Comparison of ENCODE assay signal across 1 cellular context in genomic region chr1:42657981-42658879, GRCh38.
TF ChIP-seq lines count a peak whose summit lies in the region.

PPIH (plus strand) TSS chr1:42658423; CDS start chr1:42658447, 24 bp downstream.

TF ChIP-seq in HepG2, 621 proteins besides CTCF, POLR2A, EP300 and RAD21 (continued from another document and continues in another):
- TF ChIP-seq, protein P1, sequence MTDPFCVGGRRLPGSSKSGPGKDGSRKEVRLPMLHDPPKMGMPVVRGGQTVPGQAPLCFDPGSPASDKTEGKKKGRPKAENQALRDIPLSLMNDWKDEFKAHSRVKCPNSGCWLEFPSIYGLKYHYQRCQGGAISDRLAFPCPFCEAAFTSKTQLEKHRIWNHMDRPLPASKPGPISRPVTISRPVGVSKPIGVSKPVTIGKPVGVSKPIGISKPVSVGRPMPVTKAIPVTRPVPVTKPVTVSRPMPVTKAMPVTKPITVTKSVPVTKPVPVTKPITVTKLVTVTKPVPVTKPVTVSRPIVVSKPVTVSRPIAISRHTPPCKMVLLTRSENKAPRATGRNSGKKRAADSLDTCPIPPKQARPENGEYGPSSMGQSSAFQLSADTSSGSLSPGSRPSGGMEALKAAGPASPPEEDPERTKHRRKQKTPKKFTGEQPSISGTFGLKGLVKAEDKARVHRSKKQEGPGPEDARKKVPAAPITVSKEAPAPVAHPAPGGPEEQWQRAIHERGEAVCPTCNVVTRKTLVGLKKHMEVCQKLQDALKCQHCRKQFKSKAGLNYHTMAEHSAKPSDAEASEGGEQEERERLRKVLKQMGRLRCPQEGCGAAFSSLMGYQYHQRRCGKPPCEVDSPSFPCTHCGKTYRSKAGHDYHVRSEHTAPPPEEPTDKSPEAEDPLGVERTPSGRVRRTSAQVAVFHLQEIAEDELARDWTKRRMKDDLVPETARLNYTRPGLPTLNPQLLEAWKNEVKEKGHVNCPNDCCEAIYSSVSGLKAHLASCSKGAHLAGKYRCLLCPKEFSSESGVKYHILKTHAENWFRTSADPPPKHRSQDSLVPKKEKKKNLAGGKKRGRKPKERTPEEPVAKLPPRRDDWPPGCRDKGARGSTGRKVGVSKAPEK (CRISPR knock-in tag; IDR thresholded peaks at IDR 0.05; ENCODE audit: borderline replicate concordance): no peak
- TF ChIP-seq KDM5B (CRISPR knock-in tag; IDR thresholded peaks at IDR 0.05; ENCODE audit: borderline replicate concordance) (peak; percentile 66; the same call in 1 of the 2 replicates), ELF4 (CRISPR knock-in tag; IDR thresholded peaks at IDR 0.05; ENCODE audit: borderline replicate concordance) (no peak), ATF1 (CRISPR knock-in tag; IDR thresholded peaks at IDR 0.05) (peak; percentile 52; the same call in 1 of the 2 replicates), TFDP1 (CRISPR knock-in tag; IDR thresholded peaks at IDR 0.05; ENCODE audit: borderline replicate concordance) (peak; percentile 95), MAFG (CRISPR knock-in tag; IDR thresholded peaks at IDR 0.05) (no peak), ZFP90 (CRISPR knock-in tag; IDR thresholded peaks at IDR 0.05; ENCODE audit: borderline replicate concordance) (no peak), ZNF235 (CRISPR knock-in tag; IDR thresholded peaks at IDR 0.05; ENCODE audit: borderline replicate concordance) (no peak), DMTF1 (CRISPR knock-in tag; IDR thresholded peaks at IDR 0.05) (no peak), GABPB1 (CRISPR knock-in tag; IDR thresholded peaks at IDR 0.05) (peak; percentile 100), ZNF263 (CRISPR knock-in tag; IDR thresholded peaks at IDR 0.05) (0 out of 2 replicates have a peak, but pooled peaks have one; percentile 48), ZNF678 (CRISPR knock-in tag; IDR thresholded peaks at IDR 0.05) (no peak), PTBP1 (IDR thresholded peaks at IDR 0.05; ENCODE audit: low read depth, low read length, poor library complexity, severe bottlenecking) (no peak), NR2F1 (CRISPR knock-in tag; IDR thresholded peaks at IDR 0.05) (peak in 1 of 2 experiments; percentile 62; a peak in 2 of 4 replicates), TEAD3 (CRISPR knock-in tag; optimal IDR thresholded peaks at IDR 0.05; ENCODE audit: borderline replicate concordance) (peak; percentile 47), MLLT10 (CRISPR knock-in tag; IDR thresholded peaks at IDR 0.05) (no peak), ZNF337 (CRISPR knock-in tag; IDR thresholded peaks at IDR 0.05; ENCODE audit: borderline replicate concordance, low read depth) (peak; percentile 61; the same call in 1 of the 2 replicates), ZSCAN30 (CRISPR knock-in tag; IDR thresholded peaks at IDR 0.05) (0 out of 2 replicates have a peak, but pooled peaks have one; percentile 35), GTF3A (CRISPR knock-in tag; conservative IDR thresholded peaks at IDR 0.05) (no peak), ZSCAN9 (CRISPR knock-in tag; IDR thresholded peaks at IDR 0.05; ENCODE audit: borderline replicate concordance) (peak; percentile 59; the same call in 1 of the 2 replicates), ZNF432 (CRISPR knock-in tag; IDR thresholded peaks at IDR 0.05; ENCODE audit: borderline replicate concordance) (no peak), IRF2 (CRISPR knock-in tag; IDR thresholded peaks at IDR 0.05) (peak; percentile 81), GATA4 (IDR thresholded peaks at IDR 0.05; ENCODE audit: borderline replicate concordance, low read depth) (peak; percentile 72; the same call in 1 of the 2 replicates), ZNF484 (CRISPR knock-in tag; IDR thresholded peaks at IDR 0.05; ENCODE audit: borderline replicate concordance, low read depth) (no peak), ZNF441 (CRISPR knock-in tag; IDR thresholded peaks at IDR 0.05; ENCODE audit: borderline replicate concordance) (peak; percentile 78; the same call in 1 of the 2 replicates), CAMTA2 (CRISPR knock-in tag; IDR thresholded peaks at IDR 0.05; ENCODE audit: borderline replicate concordance) (peak; percentile 49; the same call in 1 of the 2 replicates), TFAP4 (IDR thresholded peaks at IDR 0.05; ENCODE audit: borderline replicate concordance, low read depth) (peak; percentile 49; the same call in 1 of the 2 replicates), SALL2 (CRISPR knock-in tag; IDR thresholded peaks at IDR 0.05) (no peak), SAFB2 (CRISPR knock-in tag; IDR thresholded peaks at IDR 0.05; ENCODE audit: borderline replicate concordance, low read depth) (no peak), ASH2L (IDR thresholded peaks at IDR 0.05; ENCODE audit: insufficient read length, low read depth, low read length) (peak; percentile 92), ZNF317 (CRISPR knock-in tag; IDR thresholded peaks at IDR 0.05) (peak; percentile 81), GATAD2A (CRISPR knock-in tag; IDR thresholded peaks at IDR 0.05) (peak; percentile 33; the same call in 1 of the 2 replicates), TAF15 (IDR thresholded peaks at IDR 0.05; ENCODE audit: low read depth, low read length, poor library complexity, severe bottlenecking) (peak; percentile 79), REXO4 (CRISPR knock-in tag; IDR thresholded peaks at IDR 0.05; ENCODE audit: borderline replicate concordance) (no peak), NR1H2 (CRISPR knock-in tag; IDR thresholded peaks at IDR 0.05; ENCODE audit: borderline replicate concordance, low read depth) (no peak), ZFY (CRISPR knock-in tag; IDR thresholded peaks at IDR 0.05) (peak; percentile 59), ZNF709 (CRISPR knock-in tag; IDR thresholded peaks at IDR 0.05) (peak; percentile 37; the same call in 1 of the 2 replicates), MZF1 (CRISPR knock-in tag; IDR thresholded peaks at IDR 0.05; ENCODE audit: borderline replicate concordance) (no peak), ZNF878 (CRISPR knock-in tag; IDR thresholded peaks at IDR 0.05) (peak; percentile 97), ZNF547 (CRISPR knock-in tag; IDR thresholded peaks at IDR 0.05) (peak; percentile 93), HNRNPH1 (optimal IDR thresholded peaks at IDR 0.05; ENCODE audit: low read depth, low read length) (no peak), ZBTB1 (CRISPR knock-in tag; IDR thresholded peaks at IDR 0.05; ENCODE audit: borderline replicate concordance) (no peak), KLF11 (CRISPR knock-in tag; IDR thresholded peaks at IDR 0.05) (no peak), ESRRA (CRISPR knock-in tag; IDR thresholded peaks at IDR 0.05; ENCODE audit: low read depth) (no peak), ZNF530 (CRISPR knock-in tag; IDR thresholded peaks at IDR 0.05; ENCODE audit: low read depth) (no peak), ZNF431 (CRISPR knock-in tag; IDR thresholded peaks at IDR 0.05; ENCODE audit: borderline replicate concordance, low read depth) (no peak), ZNF33A (CRISPR knock-in tag; IDR thresholded peaks at IDR 0.05; ENCODE audit: borderline replicate concordance) (no peak), NPAS2 (CRISPR knock-in tag; IDR thresholded peaks at IDR 0.05; ENCODE audit: borderline replicate concordance) (no peak), ZNF891 (CRISPR knock-in tag; IDR thresholded peaks at IDR 0.05) (peak; percentile 83), CHD4 (IDR thresholded peaks at IDR 0.05; ENCODE audit: borderline replicate concordance, low read length) (no peak), KDM4B (CRISPR knock-in tag; IDR thresholded peaks at IDR 0.05) (peak; percentile 75; the same call in 1 of the 2 replicates), SCMH1 (CRISPR knock-in tag; IDR thresholded peaks at IDR 0.05; ENCODE audit: borderline replicate concordance) (no peak), MIER3 (CRISPR knock-in tag; IDR thresholded peaks at IDR 0.05; ENCODE audit: borderline replicate concordance) (peak; percentile 72; the same call in 1 of the 2 replicates), KLF6 (CRISPR knock-in tag; IDR thresholded peaks at IDR 0.05) (no peak; the same call in 1 of the 2 replicates), IRF1 (CRISPR knock-in tag; IDR thresholded peaks at IDR 0.05; ENCODE audit: low read depth) (no peak), IRX3 (CRISPR knock-in tag; IDR thresholded peaks at IDR 0.05; ENCODE audit: borderline replicate concordance, low read depth) (peak; percentile 73; the same call in 1 of the 2 replicates), ZNF446 (CRISPR knock-in tag; IDR thresholded peaks at IDR 0.05) (peak; percentile 71; the same call in 1 of the 2 replicates), FOXA1 (IDR thresholded peaks at IDR 0.05) (no peak), FOXA1 (CRISPR knock-in tag; IDR thresholded peaks at IDR 0.05) (peak; percentile 30; the same call in 1 of the 2 replicates), ZNF383 (CRISPR knock-in tag; IDR thresholded peaks at IDR 0.05; ENCODE audit: borderline replicate concordance) (no peak), RFXAP (CRISPR knock-in tag; IDR thresholded peaks at IDR 0.05; ENCODE audit: borderline replicate concordance) (no peak)
- TF ChIP-seq, protein P2, sequence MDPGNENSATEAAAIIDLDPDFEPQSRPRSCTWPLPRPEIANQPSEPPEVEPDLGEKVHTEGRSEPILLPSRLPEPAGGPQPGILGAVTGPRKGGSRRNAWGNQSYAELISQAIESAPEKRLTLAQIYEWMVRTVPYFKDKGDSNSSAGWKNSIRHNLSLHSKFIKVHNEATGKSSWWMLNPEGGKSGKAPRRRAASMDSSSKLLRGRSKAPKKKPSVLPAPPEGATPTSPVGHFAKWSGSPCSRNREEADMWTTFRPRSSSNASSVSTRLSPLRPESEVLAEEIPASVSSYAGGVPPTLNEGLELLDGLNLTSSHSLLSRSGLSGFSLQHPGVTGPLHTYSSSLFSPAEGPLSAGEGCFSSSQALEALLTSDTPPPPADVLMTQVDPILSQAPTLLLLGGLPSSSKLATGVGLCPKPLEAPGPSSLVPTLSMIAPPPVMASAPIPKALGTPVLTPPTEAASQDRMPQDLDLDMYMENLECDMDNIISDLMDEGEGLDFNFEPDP (CRISPR knock-in tag; conservative IDR thresholded peaks at IDR 0.05): no peak
- TF ChIP-seq, protein P3, sequence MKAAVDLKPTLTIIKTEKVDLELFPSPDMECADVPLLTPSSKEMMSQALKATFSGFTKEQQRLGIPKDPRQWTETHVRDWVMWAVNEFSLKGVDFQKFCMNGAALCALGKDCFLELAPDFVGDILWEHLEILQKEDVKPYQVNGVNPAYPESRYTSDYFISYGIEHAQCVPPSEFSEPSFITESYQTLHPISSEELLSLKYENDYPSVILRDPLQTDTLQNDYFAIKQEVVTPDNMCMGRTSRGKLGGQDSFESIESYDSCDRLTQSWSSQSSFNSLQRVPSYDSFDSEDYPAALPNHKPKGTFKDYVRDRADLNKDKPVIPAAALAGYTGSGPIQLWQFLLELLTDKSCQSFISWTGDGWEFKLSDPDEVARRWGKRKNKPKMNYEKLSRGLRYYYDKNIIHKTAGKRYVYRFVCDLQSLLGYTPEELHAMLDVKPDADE (CRISPR knock-in tag; IDR thresholded peaks at IDR 0.05): no peak
- TF ChIP-seq, protein P4, sequence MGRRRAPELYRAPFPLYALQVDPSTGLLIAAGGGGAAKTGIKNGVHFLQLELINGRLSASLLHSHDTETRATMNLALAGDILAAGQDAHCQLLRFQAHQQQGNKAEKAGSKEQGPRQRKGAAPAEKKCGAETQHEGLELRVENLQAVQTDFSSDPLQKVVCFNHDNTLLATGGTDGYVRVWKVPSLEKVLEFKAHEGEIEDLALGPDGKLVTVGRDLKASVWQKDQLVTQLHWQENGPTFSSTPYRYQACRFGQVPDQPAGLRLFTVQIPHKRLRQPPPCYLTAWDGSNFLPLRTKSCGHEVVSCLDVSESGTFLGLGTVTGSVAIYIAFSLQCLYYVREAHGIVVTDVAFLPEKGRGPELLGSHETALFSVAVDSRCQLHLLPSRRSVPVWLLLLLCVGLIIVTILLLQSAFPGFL (CRISPR knock-in tag; IDR thresholded peaks at IDR 0.05): no peak
- TF ChIP-seq, protein P5, sequence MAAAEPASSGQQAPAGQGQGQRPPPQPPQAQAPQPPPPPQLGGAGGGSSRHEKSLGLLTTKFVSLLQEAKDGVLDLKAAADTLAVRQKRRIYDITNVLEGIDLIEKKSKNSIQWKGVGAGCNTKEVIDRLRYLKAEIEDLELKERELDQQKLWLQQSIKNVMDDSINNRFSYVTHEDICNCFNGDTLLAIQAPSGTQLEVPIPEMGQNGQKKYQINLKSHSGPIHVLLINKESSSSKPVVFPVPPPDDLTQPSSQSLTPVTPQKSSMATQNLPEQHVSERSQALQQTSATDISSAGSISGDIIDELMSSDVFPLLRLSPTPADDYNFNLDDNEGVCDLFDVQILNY (CRISPR knock-in tag; conservative IDR thresholded peaks at IDR 0.05): peak; percentile 92
